1 cellular context compared by ENCODE assay signal in genomic region chr1:40251456-40251855, GRCh38.
TF ChIP-seq lines count a peak whose summit lies in the region.

No MANE protein-coding gene starts in this region.

TF ChIP-seq in HepG2, 621 proteins besides CTCF, POLR2A, EP300 and RAD21 (continued from another document):
- TF ChIP-seq GLI4 (CRISPR knock-in tag; IDR thresholded peaks at IDR 0.05; ENCODE audit: borderline replicate concordance) (no peak), ZBTB40 (IDR thresholded peaks at IDR 0.05) (peak; percentile 28; the same call in 1 of the 2 replicates), ZBTB40 (CRISPR knock-in tag; IDR thresholded peaks at IDR 0.05) (peak; percentile 89)
TF ChIP-seq in HepG2: peak in this region for 1.
